19 cellular contexts compared by ENCODE assay signal in the genomic region with DNA sequence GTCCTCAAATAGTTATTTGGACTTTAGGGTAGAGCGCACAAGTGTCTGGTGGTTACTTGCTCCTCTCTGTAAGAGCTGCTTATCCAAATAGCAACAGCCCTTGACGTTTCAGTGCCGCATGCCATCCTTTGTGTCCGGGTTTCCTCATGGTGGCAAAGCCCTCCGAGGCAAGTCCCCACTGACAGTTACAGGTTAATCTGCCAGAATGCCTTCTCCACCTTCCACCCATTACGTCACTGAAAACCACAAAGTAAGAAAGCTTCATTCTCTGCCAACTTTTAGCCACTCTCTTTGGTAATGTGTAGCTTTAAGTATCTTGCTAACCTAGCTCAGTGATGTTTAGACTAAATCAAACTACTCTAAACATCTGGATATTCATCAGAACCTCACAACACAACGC.
"Had no signal": no experiment of that assay in that cellular context is flagged by ENCODE, and none has a peak within 500 bp of the region (broad histone marks: within the 10 kb centered on the region; RNA-seq: fewer than 3 reads in every experiment).

No MANE protein-coding gene starts in this region.

- H3K4me3 Mint-ChIP-seq: activated CD4-positive, alpha-beta memory T cell treated with anti-CD3 and anti-CD28 coated beads, Interleukin-2, amount 10 ng/mL, durations not matched to agents 7 days and 5 days; activated CD8-positive, alpha-beta memory T cell treated with anti-CD3 and anti-CD28 coated beads, Interleukin-2, amount 10 ng/mL, durations not matched to agents 7 days and 5 days; activated naive CD8-positive, alpha-beta T cell treated with anti-CD3 and anti-CD28 coated beads for 36 hours; natural killer cell; stimulated activated naive B cell treated with anti-CD40 and anti-IgM and Interleukin-4, amounts not matched to agents 10 μg/mL and 1 μg/mL and 100 μg/mL, for 72 hours had no signal

- H3K27me3 Mint-ChIP-seq: activated CD4-positive, alpha-beta memory T cell treated with anti-CD3 and anti-CD28 coated beads, Interleukin-2, amount 10 ng/mL, durations not matched to agents 7 days and 5 days; activated CD8-positive, alpha-beta memory T cell treated with anti-CD3 and anti-CD28 coated beads, Interleukin-2, amount 10 ng/mL, durations not matched to agents 7 days and 5 days; activated naive CD8-positive, alpha-beta T cell treated with anti-CD3 and anti-CD28 coated beads for 36 hours; stimulated activated naive B cell treated with anti-CD40 and anti-IgM and Interleukin-4, amounts not matched to agents 10 μg/mL and 1 μg/mL and 100 μg/mL, for 72 hours had no signal

- H3K27ac Mint-ChIP-seq: activated CD4-positive, alpha-beta memory T cell treated with anti-CD3 and anti-CD28 coated beads, Interleukin-2, amount 10 ng/mL, durations not matched to agents 7 days and 5 days; activated CD8-positive, alpha-beta memory T cell treated with anti-CD3 and anti-CD28 coated beads, Interleukin-2, amount 10 ng/mL, durations not matched to agents 7 days and 5 days; activated naive CD8-positive, alpha-beta T cell treated with anti-CD3 and anti-CD28 coated beads for 36 hours; natural killer cell; stimulated activated naive B cell treated with anti-CD40 and anti-IgM and Interleukin-4, amounts not matched to agents 10 μg/mL and 1 μg/mL and 100 μg/mL, for 72 hours had no signal

- ATAC-seq: activated CD8-positive, alpha-beta memory T cell treated with anti-CD3 and anti-CD28 coated beads, Interleukin-2, amount 10 ng/mL, durations not matched to agents 7 days and 5 days; left colon; natural killer cell; stimulated activated naive B cell treated with anti-CD40 and anti-IgM and Interleukin-4, amounts not matched to agents 10 μg/mL and 1 μg/mL and 100 μg/mL, for 72 hours had no signal

- H3K4me1 Mint-ChIP-seq: activated CD4-positive, alpha-beta memory T cell treated with anti-CD3 and anti-CD28 coated beads, Interleukin-2, amount 10 ng/mL, durations not matched to agents 7 days and 5 days; activated CD8-positive, alpha-beta memory T cell treated with anti-CD3 and anti-CD28 coated beads, Interleukin-2, amount 10 ng/mL, durations not matched to agents 7 days and 5 days; activated naive CD8-positive, alpha-beta T cell treated with anti-CD3 and anti-CD28 coated beads for 36 hours; natural killer cell; stimulated activated naive B cell treated with anti-CD40 and anti-IgM and Interleukin-4, amounts not matched to agents 10 μg/mL and 1 μg/mL and 100 μg/mL, for 72 hours had no signal

- H3K9me3 Mint-ChIP-seq: activated CD4-positive, alpha-beta memory T cell treated with anti-CD3 and anti-CD28 coated beads, Interleukin-2, amount 10 ng/mL, durations not matched to agents 7 days and 5 days; activated naive CD8-positive, alpha-beta T cell treated with anti-CD3 and anti-CD28 coated beads for 36 hours; natural killer cell had no signal

- H3K4me3 ChIP-seq: lower lobe of right lung, tibial artery, uterus had no signal

- DNase-seq: activated CD4-positive, alpha-beta memory T cell treated with anti-CD3 and anti-CD28 coated beads, Interleukin-2, amount 10 ng/mL, durations not matched to agents 7 days and 5 days; activated CD4-positive, alpha-beta T cell treated with anti-CD3 and anti-CD28 coated beads for 48 hours; activated CD4-positive, CD25-positive, alpha-beta regulatory T cell; activated CD8-positive, alpha-beta memory T cell treated with anti-CD3 and anti-CD28 coated beads, Interleukin-2, amount 10 ng/mL, durations not matched to agents 7 days and 5 days; activated naive CD4-positive, alpha-beta T cell; activated naive CD8-positive, alpha-beta T cell treated with anti-CD3 and anti-CD28 coated beads for 36 hours; dermis blood vessel endothelial cell; effector memory CD4-positive, alpha-beta T cell; foreskin fibroblast; glutamatergic neuron; hippocampal formation; islet precursor cell; left colon; lower lobe of right lung; natural killer cell; retina; stimulated activated naive B cell treated with anti-CD40 and anti-IgM and Interleukin-4, amounts not matched to agents 10 μg/mL and 1 μg/mL and 100 μg/mL, for 72 hours; tibial artery; uterus had no signal
